Comparison of ENCODE assay signal across 22 cellular contexts in genomic region chr16:83268164-83268563, GRCh38.
DNase-seq lines count a peak whose midpoint lies in the region; ATAC-seq, FAIRE-seq and TF ChIP-seq lines count a peak whose summit lies in the region.
"Had no signal": no experiment of that assay in that cellular context is flagged by ENCODE, and none has a peak within 500 bp of the region (broad histone marks: within the 10 kb centered on the region; RNA-seq: fewer than 3 reads in every experiment).

No MANE protein-coding gene starts in this region.

- no peak overlapping the region for H2AK5ac ChIP-seq in trophoblast cell (ENCODE audit: low read length)

- DNase-seq in Right ventricle myocardium superior (no peak), cardiac septum (ENCODE audit: low spot score) (no peak), keratinocyte (ENCODE audit: low read depth, low spot score) (no peak), gastrocnemius medialis (peak in 1 of 2 donors; percentile 13), trophoblast cell (no peak)
- DNase-seq in activated CD4-positive, alpha-beta T cell treated with anti-CD3 and anti-CD28 coated beads, Interleukin-2, amount 50 U/mL, for 4 hours: no peak
- DNase-seq: 8988T; CD8-positive, alpha-beta T cell; COR-L47; DMS 273 treated with DMSO at 0.1 percent for 48 hours; DMS53; DND-41; EL; HCEC 1CT had no signal

- no peak overlapping the region for H4K12ac ChIP-seq in trophoblast cell (ENCODE audit: low read depth, low read length)

- H4K8ac ChIP-seq in trophoblast cell (ENCODE audit: low read depth, low read length): no peak overlapping the region

- no peak overlapping the region for H3K14ac ChIP-seq in trophoblast cell (ENCODE audit: low read length)

- ATAC-seq in Right ventricle myocardium superior (ENCODE audit: poor library complexity) (peak; percentile 65), gastrocnemius medialis (peak; percentile 47 to 64), GM19395 (IDR thresholded peaks at IDR 0.05; ENCODE audit: unreplicated experiment) (no peak)
- ATAC-seq: CD8-positive, alpha-beta T cell; GM23338 had no signal

- H3K36me3 ChIP-seq in keratinocyte (ENCODE audit: control insufficient read depth in 2 of 2, extremely low read depth in 1 of 2, insufficient read depth in 2 of 2, low read length in 2 of 2): peaks cover 0 to 1% of the 10 kb centered on the region in 2 experiments
- no peaks in the 10 kb centered on the region for H3K36me3 ChIP-seq in gastrocnemius medialis
- no peaks in the 10 kb centered on the region for H3K36me3 ChIP-seq in trophoblast cell (ENCODE audit: control insufficient read depth in 1 of 2, insufficient read depth in 2 of 2, low read length in 2 of 2)
- H3K36me3 ChIP-seq: BLaER1 treated with 17β-estradiol and CSF1 and Interleukin-3, amounts not matched to agents 10 nM and 100 nM had no signal

- no peak overlapping the region for H2BK12ac ChIP-seq in trophoblast cell (ENCODE audit: low read length)

- H3K18ac ChIP-seq in trophoblast cell (ENCODE audit: low read length): no peak overlapping the region

- no peak overlapping the region for H3K4ac ChIP-seq in trophoblast cell (ENCODE audit: low read depth, low read length)

- H2AFZ ChIP-seq in keratinocyte (ENCODE audit: control insufficient read depth, low read length) (no peak overlapping the region), trophoblast cell (ENCODE audit: insufficient read depth, low read length, poor library complexity) (no peak overlapping the region)
- H2AFZ ChIP-seq: GM23338 had no signal

- no peak overlapping the region for H2BK120ac ChIP-seq in trophoblast cell (ENCODE audit: insufficient read depth, low read length, poor library complexity)

- TF ChIP-seq CTCF in keratinocyte (optimal IDR thresholded peaks at IDR 0.05 in 1 of 3, IDR thresholded peaks at IDR 0.05 in 1 of 3, conservative IDR thresholded peaks at IDR 0.05 in 1 of 3; ENCODE audit: extremely low read depth in 1 of 3, insufficient read depth in 2 of 3, low read length in 3 of 3) (no peak), gastrocnemius medialis (IDR thresholded peaks at IDR 0.05 in 4 of 5, conservative IDR thresholded peaks at IDR 0.05 in 1 of 5) (no peak)

- H3K4me1 ChIP-seq in keratinocyte (ENCODE audit: control insufficient read depth, extremely low read depth, insufficient read depth, low read length): no peaks in the 10 kb centered on the region
- H3K4me1 ChIP-seq in gastrocnemius medialis: peaks cover 12 to 19% of the 10 kb centered on the region in 2 donors
- H3K4me1 ChIP-seq in trophoblast cell (ENCODE audit: control insufficient read depth in 1 of 2, insufficient read depth in 2 of 2, low read length in 2 of 2): no peaks in the 10 kb centered on the region
- H3K4me1 ChIP-seq: BLaER1 treated with 17β-estradiol and CSF1 and Interleukin-3, amounts not matched to agents 10 nM and 100 nM had no signal

- no CpG with 5 or more reads among the region's 3 CpGs for WGBS in trophoblast cell (ENCODE audit: extremely low coverage, insufficient coverage, insufficient read length)

- H3K27ac ChIP-seq in keratinocyte (ENCODE audit: control insufficient read depth, insufficient read depth, low read length) (no peak overlapping the region), gastrocnemius medialis (no peak overlapping the region), trophoblast cell (ENCODE audit: low read depth, low read length) (no peak overlapping the region)
- H3K27ac ChIP-seq: BLaER1 treated with 17β-estradiol and CSF1 and Interleukin-3, amounts not matched to agents 10 nM and 100 nM; HL-60 had no signal

- H3K9ac ChIP-seq in keratinocyte (ENCODE audit: control insufficient read depth, extremely low read depth, insufficient read depth, low read length) (no peak overlapping the region), trophoblast cell (ENCODE audit: low read length) (no peak overlapping the region)
- H3K9ac ChIP-seq: BLaER1 treated with 17β-estradiol and CSF1 and Interleukin-3, amounts not matched to agents 10 nM and 100 nM had no signal

- no peak overlapping the region for H3K23ac ChIP-seq in trophoblast cell (ENCODE audit: low read length)

- intact Hi-C loops in Right ventricle myocardium superior (cut with DNase I): no loop called here
- intact Hi-C loops in cardiac septum (cut with DNase I): no loop called here
- intact Hi-C loops in gastrocnemius medialis (cut with DNase I; ENCODE audit: low total_unique reads): no loop called here

- H2BK5ac ChIP-seq in trophoblast cell (ENCODE audit: low read depth, low read length, poor library complexity): no peak overlapping the region

- TF ChIP-seq POLR2A in gastrocnemius medialis (IDR thresholded peaks at IDR 0.05): no peak

- dilution Hi-C loops in keratinocyte (cut with MboI; ENCODE audit: extremely low pct_ligation_motif_present, low sequenced_read_pairs): no loop called here

- H3K4me3 ChIP-seq in keratinocyte (ENCODE audit: control insufficient read depth in 2 of 3, extremely low read depth in 1 of 3, insufficient read depth in 2 of 3, low read depth in 1 of 3, low read length in 3 of 3) (no peak overlapping the region), gastrocnemius medialis (no peak overlapping the region), trophoblast cell (ENCODE audit: low read depth, low read length) (no peak overlapping the region)
- H3K4me3 ChIP-seq: BLaER1 treated with 17β-estradiol and CSF1 and Interleukin-3, amounts not matched to agents 10 nM and 100 nM; GM23338 had no signal

- no peak overlapping the region for H4K91ac ChIP-seq in trophoblast cell (ENCODE audit: low read depth, low read length)

- no peaks in the 10 kb centered on the region for H3K79me1 ChIP-seq in trophoblast cell (ENCODE audit: low read length)

- no peak overlapping the region for H3K4me2 ChIP-seq in keratinocyte (ENCODE audit: control insufficient read depth, extremely low read depth, insufficient read depth, low read depth, low read length)
- no peak overlapping the region for H3K4me2 ChIP-seq in trophoblast cell (ENCODE audit: low read length)
- H3K4me2 ChIP-seq: BLaER1 treated with 17β-estradiol and CSF1 and Interleukin-3, amounts not matched to agents 10 nM and 100 nM; GM23338 had no signal

- no peaks in the 10 kb centered on the region for H3K9me3 ChIP-seq in keratinocyte (ENCODE audit: control insufficient read depth, low read depth, low read length)
- H3K9me3 ChIP-seq in gastrocnemius medialis: no peaks in the 10 kb centered on the region
- H3K9me3 ChIP-seq in trophoblast cell (ENCODE audit: insufficient read depth, low read depth, low read length): no peaks in the 10 kb centered on the region
- H3K9me3 ChIP-seq: BLaER1 treated with 17β-estradiol and CSF1 and Interleukin-3, amounts not matched to agents 10 nM and 100 nM had no signal

- FAIRE-seq in keratinocyte (lab: Jason Lieb, UNC): peak; percentile 17
- FAIRE-seq: G401.6, GM12891, GM19239, H54 had no signal

- no peaks in the 10 kb centered on the region for H4K20me1 ChIP-seq in keratinocyte (ENCODE audit: control insufficient read depth, extremely low read depth, insufficient read depth, low read length)
- H4K20me1 ChIP-seq: BLaER1 treated with 17β-estradiol and CSF1 and Interleukin-3, amounts not matched to agents 10 nM and 100 nM had no signal

- in situ Hi-C loops in gastrocnemius medialis (cut with MboI; ENCODE audit: low sequenced_read_pairs in 4 of 4): no loop called here

- H3K79me2 ChIP-seq in keratinocyte (ENCODE audit: control insufficient read depth, insufficient read depth, low read length) (no peaks in the 10 kb centered on the region), trophoblast cell (ENCODE audit: control insufficient read depth, insufficient read depth, low read length, poor library complexity) (no peaks in the 10 kb centered on the region)

- H3K27me3 ChIP-seq in keratinocyte (ENCODE audit: control insufficient read depth, extremely low read depth, insufficient read depth, low read length) (no peaks in the 10 kb centered on the region), gastrocnemius medialis (no peaks in the 10 kb centered on the region), trophoblast cell (ENCODE audit: insufficient read depth, low read length) (no peaks in the 10 kb centered on the region)
- H3K27me3 ChIP-seq: BLaER1 treated with 17β-estradiol and CSF1 and Interleukin-3, amounts not matched to agents 10 nM and 100 nM had no signal

- no peaks in the 10 kb centered on the region for H3K9me1 ChIP-seq in keratinocyte (ENCODE audit: control insufficient read depth, extremely low read depth, insufficient read depth, low read length)
